ENCODE assay signal across 21 cellular contexts in the genomic region with DNA sequence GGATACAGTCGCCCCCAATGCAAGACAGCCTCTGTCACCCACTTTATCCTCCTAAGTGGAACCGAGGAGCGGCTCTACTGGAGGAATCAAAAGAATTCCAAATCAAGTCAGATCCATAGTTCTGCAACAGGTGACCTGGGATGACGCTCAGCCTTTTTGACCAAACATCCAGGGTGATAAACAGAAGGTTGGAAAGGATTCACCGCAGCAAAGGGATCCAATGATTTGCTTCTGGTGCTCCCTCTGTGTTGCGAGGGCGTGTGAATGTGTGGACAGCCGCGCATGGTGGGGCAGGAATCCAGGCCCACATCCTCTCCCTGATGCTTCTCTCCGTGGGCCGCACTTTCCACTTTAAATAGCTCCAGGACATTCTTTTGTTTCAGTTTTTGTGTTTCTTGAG.
"Had no signal": no experiment of that assay in that cellular context is flagged by ENCODE, and none has a peak within 500 bp of the region (broad histone marks: within the 10 kb centered on the region; RNA-seq: fewer than 3 reads in every experiment).

No MANE protein-coding gene starts in this region.

- H3K27ac ChIP-seq: dorsolateral prefrontal cortex, esophagus squamous epithelium, foreskin keratinocyte, hepatocyte, parathyroid adenoma, psoas muscle, sigmoid colon had no signal

- H3K4me3 Mint-ChIP-seq: naive thymus-derived CD8-positive, alpha-beta T cell; type B pancreatic cell had no signal

- H3K9me3 Mint-ChIP-seq: type B pancreatic cell had no signal

- H3K36me3 Mint-ChIP-seq: naive thymus-derived CD8-positive, alpha-beta T cell; type B pancreatic cell had no signal

- H3K9me3 ChIP-seq: esophagus squamous epithelium, psoas muscle, sigmoid colon had no signal

- ATAC-seq: foreskin keratinocyte; left cardiac atrium; left ventricle myocardium superior; naive thymus-derived CD8-positive, alpha-beta T cell; psoas muscle had no signal

- H3K4me1 ChIP-seq: esophagus squamous epithelium, foreskin keratinocyte, parathyroid adenoma, psoas muscle, sigmoid colon had no signal

- H3K27ac Mint-ChIP-seq: naive thymus-derived CD8-positive, alpha-beta T cell; type B pancreatic cell had no signal

- DNase-seq: central memory CD4-positive, alpha-beta T cell; cortex of kidney; dorsolateral prefrontal cortex; effector memory CD4-positive, alpha-beta T cell; esophagus squamous epithelium; foreskin keratinocyte; kidney; left cardiac atrium; left ventricle myocardium superior; mesendoderm; naive thymus-derived CD8-positive, alpha-beta T cell; occipital lobe; psoas muscle; sigmoid colon; stimulated activated CD4-positive, alpha-beta T cell treated with anti-CD3 and anti-CD28 coated beads, Interleukin-2, amount 100 ng/mL, for 48 hours; stimulated activated naive CD4-positive, alpha-beta T cell treated with Interleukin-2 at 50 U/mL for 16 hours had no signal

- H3K4me3 ChIP-seq: dorsolateral prefrontal cortex, esophagus squamous epithelium, hepatocyte, lung, psoas muscle, sigmoid colon, smooth muscle cell had no signal

- H3K36me3 ChIP-seq: esophagus squamous epithelium, sigmoid colon had no signal
